13 cellular contexts compared by ENCODE assay signal in the genomic region with DNA sequence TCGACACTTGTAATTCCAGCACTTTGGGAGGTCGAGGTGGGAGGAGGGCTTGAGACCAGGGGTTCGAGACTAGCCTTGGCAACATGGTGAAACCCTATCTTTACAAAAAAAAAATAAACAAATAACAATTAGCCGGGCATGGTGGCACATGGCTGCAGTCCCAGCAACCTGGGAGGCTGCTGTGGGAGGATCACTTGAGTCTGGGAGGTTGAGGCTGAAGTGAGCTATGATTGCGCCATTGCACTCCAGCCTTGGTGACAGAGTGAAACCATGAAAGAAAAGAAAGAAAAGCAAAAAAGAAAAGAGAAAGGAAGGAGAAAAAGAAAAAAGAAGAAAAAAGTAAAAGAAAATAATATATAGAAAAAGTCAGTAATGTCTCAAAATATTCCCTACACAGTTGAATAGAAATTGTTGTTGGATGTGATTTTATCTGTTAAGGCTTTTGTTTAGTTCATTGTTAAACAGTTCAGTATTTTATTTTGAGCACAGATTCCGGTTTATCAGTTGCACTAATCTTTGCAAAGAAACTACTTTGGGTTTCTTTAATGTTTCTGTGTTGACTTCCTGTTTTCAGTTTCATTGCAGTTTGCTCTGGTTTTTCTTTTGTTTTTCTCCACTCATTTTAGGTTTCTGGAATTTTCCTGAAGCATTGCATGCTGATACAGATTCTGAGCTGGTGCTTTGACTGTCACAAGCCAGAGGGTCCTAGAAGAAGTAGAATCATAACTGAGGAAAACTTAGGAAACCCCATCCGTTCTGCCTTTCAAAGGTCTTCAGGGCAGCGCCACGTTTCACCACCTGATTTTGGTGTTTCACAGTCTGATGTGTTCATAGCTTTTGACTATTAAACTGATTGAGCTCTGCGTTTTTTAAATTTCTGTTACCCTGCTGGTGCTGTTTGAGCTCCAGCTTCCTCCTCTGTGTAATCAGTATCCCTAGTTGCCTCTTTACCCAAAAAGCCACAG.
DNase-seq lines count a peak whose midpoint lies in the region; ATAC-seq, FAIRE-seq and TF ChIP-seq lines count a peak whose summit lies in the region.
"Had no signal": no experiment of that assay in that cellular context is flagged by ENCODE, and none has a peak within 500 bp of the region (broad histone marks: within the 10 kb centered on the region; RNA-seq: fewer than 3 reads in every experiment).

No MANE protein-coding gene starts in this region.

- no peak for TF ChIP-seq POLR2A in endothelial cell of umbilical vein (IDR thresholded peaks at IDR 0.05; ENCODE audit: low read depth, low read length)

- no TSS peak for BruUV-seq in endothelial cell of umbilical vein (replicated peaks; lab: Mats Ljungman, UMichigan)

- intact Hi-C loops in endothelial cell of umbilical vein (cut with micrococcal nuclease): no loop called here

- no peak overlapping the region for H3K9ac ChIP-seq in endothelial cell of umbilical vein (replicated peaks; ENCODE audit: extremely low read depth, insufficient read depth, low read length)

- H3K9me2 ChIP-seq in DOHH2 (replicated peaks; ENCODE audit: control insufficient read depth, low read length): no peaks in the 10 kb centered on the region

- no peak for FAIRE-seq in endothelial cell of umbilical vein (lab: Jason Lieb, UNC)
- FAIRE-seq: GM12878, H54, RCC 7860 had no signal

- CTCF ChIA-PET in endothelial cell of umbilical vein (lab: Charles Lee): interaction anchor here (1.3 kb wide), 1 partner anchor 18 kb away, joined by 3 read pairs; no protein-coding TSS in a partner anchor

- H3K4me3 ChIP-seq in DOHH2 (ENCODE audit: low read length): peak overlapping the region; percentile 50
- peak overlapping the region; percentile 11 for H3K4me3 ChIP-seq in Jurkat, Clone E6-1 (ENCODE audit: low read length)
- no peak overlapping the region for H3K4me3 ChIP-seq in endothelial cell of umbilical vein (replicated peaks in 1 of 3; ENCODE audit: insufficient read depth in 1 of 3, low read depth in 1 of 3, low read length in 3 of 3)
- H3K4me3 ChIP-seq: GM12878, hepatocyte had no signal

- peak; percentile 29 for DNase-seq in Jurkat, Clone E6-1 (ENCODE audit: low read depth, low spot score)
- peak; percentile 6 for DNase-seq in endothelial cell of umbilical vein (ENCODE audit: low read depth, low spot score)
- no peak for DNase-seq in NCI-H345 treated with DMSO at 0.1 percent for 48 hours (lab: John Stamatoyannopoulos, UW; ENCODE audit: unreplicated experiment)
- DNase-seq in 8988T: no peak
- no peak for DNase-seq in NCI-H748 (lab: John Stamatoyannopoulos, UW; ENCODE audit: unreplicated experiment)
- DNase-seq: NCI-H187 treated with DMSO at 0.1 percent for 48 hours had no signal

- peaks cover 23% of the 10 kb centered on the region for H3K36me3 ChIP-seq in DOHH2 (ENCODE audit: control insufficient read depth, low read length)
- peaks cover 0 to 2% of the 10 kb centered on the region in 2 experiments for H3K36me3 ChIP-seq in endothelial cell of umbilical vein (ENCODE audit: control insufficient read depth in 2 of 2, extremely low read depth in 1 of 2, insufficient read depth in 2 of 2, low read length in 2 of 2)

- dilution Hi-C loops in endothelial cell of umbilical vein (cut with MboI; ENCODE audit: extremely low pct_ligation_motif_present, low sequenced_read_pairs): no loop called here

- H3K27ac ChIP-seq in DOHH2 (ENCODE audit: low read depth, low read length) (peak overlapping the region; percentile 79), endothelial cell of umbilical vein (ENCODE audit: insufficient read depth, low read depth, low read length) (no peak overlapping the region)
- H3K27ac ChIP-seq: hepatocyte had no signal

- H3K9me1 ChIP-seq in endothelial cell of umbilical vein (replicated peaks; ENCODE audit: control insufficient read depth, extremely low read depth, insufficient read depth, low read length): no peaks in the 10 kb centered on the region

- H2AFZ ChIP-seq in endothelial cell of umbilical vein (ENCODE audit: low read depth, low read length): no peak overlapping the region
- H2AFZ ChIP-seq: hepatocyte had no signal

- peak; percentile 66 for ATAC-seq in GM21423 (IDR thresholded peaks at IDR 0.05; ENCODE audit: unreplicated experiment)
- no peak for ATAC-seq in HG03045 (IDR thresholded peaks at IDR 0.05; ENCODE audit: unreplicated experiment)
- ATAC-seq: GM12878 had no signal

- H3K4me2 ChIP-seq in DOHH2 (ENCODE audit: low read length) (peak overlapping the region; percentile 68), endothelial cell of umbilical vein (ENCODE audit: insufficient read depth, low read length) (no peak overlapping the region)
- H3K4me2 ChIP-seq: hepatocyte had no signal

- TF ChIP-seq CTCF in DOHH2 (IDR thresholded peaks at IDR 0.05; ENCODE audit: low read depth, low read length, poor library complexity, severe bottlenecking): no peak
- TF ChIP-seq CTCF in endothelial cell of umbilical vein (IDR thresholded peaks at IDR 0.05; ENCODE audit: extremely low read depth in 1 of 2, insufficient read depth in 1 of 2, low read depth in 1 of 2, low read length in 2 of 2): no peak

- H3K9me3 ChIP-seq in DOHH2 (ENCODE audit: control insufficient read depth, insufficient read depth, low read length) (no peaks in the 10 kb centered on the region), endothelial cell of umbilical vein (replicated peaks; ENCODE audit: control insufficient read depth, insufficient read depth, low read length) (no peaks in the 10 kb centered on the region)

- H3K27me3 ChIP-seq in DOHH2 (ENCODE audit: control insufficient read depth, low read length) (no peaks in the 10 kb centered on the region), endothelial cell of umbilical vein (ENCODE audit: control insufficient read depth in 2 of 2, insufficient read depth in 2 of 2, low read length in 2 of 2) (no peaks in the 10 kb centered on the region)
- H3K27me3 ChIP-seq: hepatocyte had no signal

- H4K20me1 ChIP-seq in DOHH2 (ENCODE audit: control insufficient read depth, insufficient read depth, low read depth, low read length) (no peaks in the 10 kb centered on the region), endothelial cell of umbilical vein (replicated peaks; ENCODE audit: control insufficient read depth, extremely low read depth, insufficient read depth, low read length) (no peaks in the 10 kb centered on the region)

- peaks cover 4% of the 10 kb centered on the region; the same call in 1 of the 2 replicates for H3F3A ChIP-seq in DOHH2 (ENCODE audit: control insufficient read depth, insufficient read depth)

- POLR2A ChIA-PET in endothelial cell of umbilical vein (lab: Charles Lee): no interaction called here

- H3K79me2 ChIP-seq in DOHH2 (ENCODE audit: control insufficient read depth, low read length): peaks cover 90% of the 10 kb centered on the region
- peaks cover 89% of the 10 kb centered on the region for H3K79me2 ChIP-seq in endothelial cell of umbilical vein (ENCODE audit: control insufficient read depth, insufficient read depth, low read length)
- H3K79me2 ChIP-seq: hepatocyte had no signal

- H3K4me1 ChIP-seq in DOHH2 (ENCODE audit: control insufficient read depth, low read length) (peaks cover 34% of the 10 kb centered on the region), endothelial cell of umbilical vein (ENCODE audit: control insufficient read depth, extremely low read depth, insufficient read depth, low read length) (peaks cover 2% of the 10 kb centered on the region)

TF ChIP-seq in endothelial cell of umbilical vein, 7 proteins besides CTCF, POLR2A, EP300 and RAD21:
- no peak for TF ChIP-seq GATA2 (IDR thresholded peaks at IDR 0.05; ENCODE audit: insufficient read depth, insufficient read length, low read depth, low read length)
- no peak for TF ChIP-seq POLR2AphosphoS5 (IDR thresholded peaks at IDR 0.05; ENCODE audit: insufficient read depth, low read depth, low read length)

Comparison
In these comparisons a context has a peak if more than half of its experiments do, and no peak if none do; other contexts are left out.
1. H3K4me3 ChIP-seq: peak in DOHH2 (single experiment) and Jurkat, Clone E6-1 (single experiment); none in endothelial cell of umbilical vein (0 of 3).
2. DNase-seq: peak in Jurkat, Clone E6-1 (single experiment) and endothelial cell of umbilical vein (single experiment); none in NCI-H345 treated with DMSO at 0.1 percent for 48 hours (single experiment), 8988T (single experiment) and NCI-H748 (single experiment).